In the genomic region with DNA sequence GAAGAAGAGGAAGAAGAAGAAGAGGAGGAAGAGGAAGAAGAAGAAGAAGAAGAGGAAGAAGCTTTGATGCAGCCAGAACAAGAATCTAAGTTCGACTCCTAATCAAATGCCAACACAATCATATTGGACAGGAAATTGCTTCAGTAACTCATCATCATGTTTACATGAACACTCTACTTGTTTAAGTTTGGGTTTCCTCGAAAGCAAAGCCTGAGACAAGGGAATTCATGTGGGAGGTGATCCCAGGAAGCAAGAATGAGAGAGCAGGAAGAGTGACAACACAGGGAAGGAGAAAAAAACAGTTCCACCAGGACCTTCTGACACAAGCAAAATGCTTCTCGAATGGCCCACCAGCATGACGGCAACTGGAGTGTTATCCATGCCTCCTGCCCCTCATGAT, we compare ENCODE assay signal across 25 cellular contexts.
"Had no signal": no experiment of that assay in that cellular context is flagged by ENCODE, and none has a peak within 500 bp of the region (broad histone marks: within the 10 kb centered on the region; RNA-seq: fewer than 3 reads in every experiment).

No MANE protein-coding gene starts in this region.

- H3K27me3 ChIP-seq: colonic mucosa, gastrocnemius medialis, right atrium auricular region, spleen, testis, tibial artery had no signal

- H3K9me3 ChIP-seq: colonic mucosa, gastrocnemius medialis, prostate gland, right atrium auricular region, spleen, testis, tibial artery had no signal

- H3K4me1 ChIP-seq: colonic mucosa, gastrocnemius medialis, prostate gland, right atrium auricular region, sigmoid colon, spleen, testis, tibial artery had no signal

- H3K27ac Mint-ChIP-seq: dendritic cell treated with granulocyte-macrophage colony-stimulating factor and Interleukin-4, amounts not matched to agents 40 ng/mL and 50 ng/mL, for 4 days; endodermal cell; stimulated activated memory B cell treated with anti-CD40 and anti-IgM and Interleukin-4, amounts not matched to agents 10 μg/mL and 1 μg/mL and 100 μg/mL, for 72 hours; type B pancreatic cell had no signal

- H3K9me3 Mint-ChIP-seq: dendritic cell treated with granulocyte-macrophage colony-stimulating factor and Interleukin-4, amounts not matched to agents 40 ng/mL and 50 ng/mL, for 4 days; endodermal cell; type B pancreatic cell had no signal

- H3K36me3 Mint-ChIP-seq: naive thymus-derived CD8-positive, alpha-beta T cell; stimulated activated memory B cell treated with anti-CD40 and anti-IgM and Interleukin-4, amounts not matched to agents 10 μg/mL and 1 μg/mL and 100 μg/mL, for 72 hours; type B pancreatic cell had no signal

- H3K27me3 Mint-ChIP-seq: dendritic cell treated with granulocyte-macrophage colony-stimulating factor and Interleukin-4, amounts not matched to agents 40 ng/mL and 50 ng/mL, for 4 days had no signal

- H3K4me1 Mint-ChIP-seq: endodermal cell; naive thymus-derived CD8-positive, alpha-beta T cell; stimulated activated memory B cell treated with anti-CD40 and anti-IgM and Interleukin-4, amounts not matched to agents 10 μg/mL and 1 μg/mL and 100 μg/mL, for 72 hours had no signal

- H3K36me3 ChIP-seq: colonic mucosa, gastrocnemius medialis, prostate gland, right atrium auricular region, sigmoid colon, spleen, tibial artery had no signal

- H3K4me3 ChIP-seq: colonic mucosa, gastrocnemius medialis, prostate gland, right atrium auricular region, sigmoid colon, spleen, testis, tibial artery had no signal

- H3K27ac ChIP-seq: colonic mucosa, epithelial cell of prostate, gastrocnemius medialis, prostate gland, right atrium auricular region, sigmoid colon, spleen, testis, tibial artery had no signal

- ATAC-seq: esophagus mucosa; gastrocnemius medialis; left lobe of liver; naive thymus-derived CD8-positive, alpha-beta T cell; stimulated activated memory B cell treated with anti-CD40 and anti-IgM and Interleukin-4, amounts not matched to agents 10 μg/mL and 1 μg/mL and 100 μg/mL, for 72 hours; stimulated activated naive CD8-positive, alpha-beta T cell treated with anti-CD3 and anti-CD28 coated beads, Interleukin-15, Interleukin-2, amounts not matched to agents 100 U/mL and 50 U/mL, for 24 hours had no signal

- DNase-seq: colonic mucosa; effector CD8-positive, alpha-beta T cell; endodermal cell; foreskin fibroblast; gastrocnemius medialis; head of caudate nucleus; kidney; naive thymus-derived CD8-positive, alpha-beta T cell; nephron progenitor cell; nucleus accumbens; sigmoid colon; spleen; stimulated activated CD4-positive, alpha-beta T cell treated with anti-CD3 and anti-CD28 coated beads, Interleukin-4, amount 100 ng/mL, for 4 hours; stimulated activated naive CD8-positive, alpha-beta T cell treated with anti-CD3 and anti-CD28 coated beads, Interleukin-15, Interleukin-2, amounts not matched to agents 100 U/mL and 50 U/mL, for 24 hours; substantia nigra; testis; tibial artery had no signal

- H3K4me3 Mint-ChIP-seq: dendritic cell treated with granulocyte-macrophage colony-stimulating factor and Interleukin-4, amounts not matched to agents 40 ng/mL and 50 ng/mL, for 4 days; endodermal cell; naive thymus-derived CD8-positive, alpha-beta T cell; nephron progenitor cell; stimulated activated memory B cell treated with anti-CD40 and anti-IgM and Interleukin-4, amounts not matched to agents 10 μg/mL and 1 μg/mL and 100 μg/mL, for 72 hours; type B pancreatic cell had no signal
